Comparison of ENCODE assay signal across 8 cellular contexts in genomic region chr7:111560773-111561658, GRCh38. TPM values are rescaled to one million over a fixed set of nuclear protein-coding genes. Genes with fewer than 3 reads are reported as not detected.
DNase-seq lines count a peak whose midpoint lies in the region; ATAC-seq, FAIRE-seq and TF ChIP-seq lines count a peak whose summit lies in the region.

No MANE protein-coding gene starts in this region.

- H3K27me3 ChIP-seq in psoas muscle (ENCODE audit: insufficient read depth in 3 of 3, low read length in 2 of 3), result no peaks in the 10 kb centered on the region

- intact Hi-C loops in psoas muscle (cut with DNase I), result loop anchor here in 1 of 2 donors (5.0 kb wide), 1 partner anchor 469 kb away; the partner anchor contains the start of gene LRRN3

- ATAC-seq in A549, result peak; percentile 3 to 7; a peak in 1 of 6 replicates
- peak; percentile 0 for ATAC-seq in GM19035 (IDR thresholded peaks at IDR 0.05; ENCODE audit: unreplicated experiment)
- ATAC-seq in T-cell (replicated peaks in 1 of 4), result no peak
- ATAC-seq in psoas muscle, result peak in 1 of 4 donors; percentile 0
- ATAC-seq in HG03565 (IDR thresholded peaks at IDR 0.05; ENCODE audit: unreplicated experiment), result no peak
- ATAC-seq in HG03196 (IDR thresholded peaks at IDR 0.05; ENCODE audit: unreplicated experiment), result no peak

- H3K4me1 ChIP-seq in A549 (peaks cover 26% of the 10 kb centered on the region), psoas muscle (peaks cover 5% of the 10 kb centered on the region)

- H3K36me3 ChIP-seq in psoas muscle (ENCODE audit: insufficient read depth in 1 of 2, low read depth in 1 of 2), result peaks cover 0 to 28% of the 10 kb centered on the region in 2 donors

- TF ChIP-seq RAD21 in A549 (conservative IDR thresholded peaks at IDR 0.05 in 1 of 2, IDR thresholded peaks at IDR 0.05 in 1 of 2), result no peak

- no peak for TF ChIP-seq EP300 in A549 (IDR thresholded peaks at IDR 0.05)

- POLR2A ChIA-PET in A549 (lab: Yijun Ruan, JAX) (interaction anchor here (1.5 to 2.0 kb wide), 2 partner anchors 44 to 62 kb away, joined by 8 to 14 read pairs; no protein-coding TSS in a partner anchor), T-cell (lab: Charles Lee) (interaction anchor here in 1 of 2 donors (0.6 kb wide), 1 partner anchor 833 kb away, joined by 4 read pairs; no protein-coding TSS in a partner anchor)

- H3K4me3 Mint-ChIP-seq in T-cell, result peak overlapping the region; percentile 82 to 86 (median 82)

- no peak for TF ChIP-seq CTCF in A549 (IDR thresholded peaks at IDR 0.05)
- TF ChIP-seq CTCF in psoas muscle (IDR thresholded peaks at IDR 0.05), result no peak

- CTCF ChIA-PET in A549 (lab: Yijun Ruan, JAX) (interaction anchor here (0.7 to 2.6 kb wide), 5 partner anchors 11 to 485 kb away, joined by 3 to 9 read pairs (median 3); no protein-coding TSS in a partner anchor), T-cell (lab: Charles Lee) (no interaction called here)

- peak in 1 of 2 experiments; percentile 28 for DNase-seq in A549 (ENCODE audit: low read depth in 1 of 2, low spot score in 1 of 2)
- no peak for DNase-seq in T-cell
- DNase-seq in fibroblast of the conjunctiva (ENCODE audit: low read depth), result peak; percentile 28
- DNase-seq in psoas muscle, result no peak
- DNase-seq in activated CD8-positive, alpha-beta memory T cell treated with anti-CD3 and anti-CD28 coated beads, Interleukin-2, amount 50 U/mL, for 48 hours, result no peak

- 35% methylated on average over 4 of the region's 4 CpGs for WGBS in A549 (ENCODE audit: missing lambda C conversion rate)
- 19 to 34% (median 33%) methylated on average over 4 of the region's 4 CpGs for WGBS in psoas muscle, 3 donors

- no peaks in the 10 kb centered on the region for H3K9me3 Mint-ChIP-seq in T-cell

- H3K4me1 Mint-ChIP-seq in T-cell, result peaks cover 45 to 53% (median 50%) of the 10 kb centered on the region in 3 donors

- H3K9me3 ChIP-seq in A549, result no peaks in the 10 kb centered on the region
- H3K9me3 ChIP-seq in psoas muscle, result no peaks in the 10 kb centered on the region

- H3K27ac ChIP-seq in A549, result peak overlapping the region; percentile 88 to 99
- H3K27ac ChIP-seq in psoas muscle, result peak overlapping the region; percentile 96

- TF ChIP-seq POLR2A in A549 (IDR thresholded peaks at IDR 0.05; ENCODE audit: low read length), result no peak

- no peaks in the 10 kb centered on the region for H3K27me3 Mint-ChIP-seq in T-cell

- H3K4me3 ChIP-seq in A549, result peak overlapping the region; percentile 65
- peak overlapping the region; percentile 93 for H3K4me3 ChIP-seq in psoas muscle

- H3K4me2 ChIP-seq in A549, result peak overlapping the region; percentile 78

- FAIRE-seq in A549 (lab: Jason Lieb, UNC), result peak; percentile 23

- H3K27ac Mint-ChIP-seq in T-cell, result peak overlapping the region; percentile 65 to 78

- H3K36me3 Mint-ChIP-seq in T-cell, result peaks cover 17% of the 10 kb centered on the region

TF ChIP-seq in A549, 52 proteins besides CTCF, POLR2A, EP300 and RAD21:
- TF ChIP-seq CHD4 (IDR thresholded peaks at IDR 0.05; ENCODE audit: borderline replicate concordance) (no peak), CBX2 (IDR thresholded peaks at IDR 0.05; ENCODE audit: borderline replicate concordance, low read depth) (no peak), ZNF302 (CRISPR knock-in tag; IDR thresholded peaks at IDR 0.05) (no peak), BCL3 (IDR thresholded peaks at IDR 0.05) (no peak), USF2 (IDR thresholded peaks at IDR 0.05) (no peak), POLR2AphosphoS2 (conservative IDR thresholded peaks at IDR 0.05; ENCODE audit: low read length) (no peak), ELK1 (IDR thresholded peaks at IDR 0.05; ENCODE audit: low read depth, low read length) (no peak), EHMT2 (IDR thresholded peaks at IDR 0.05; ENCODE audit: low read depth) (no peak)

RNA-seq across cellular contexts. Expression of gene IMMP2L, which starts 1.3 kb away (rescaled TPM):
- polyA plus RNA-seq in A549 (2011; rRNA removed), result 18.8 and 23.8 TPM in 2 replicates
- 6.8 and 13.5 TPM in 2 replicates for polyA plus RNA-seq in A549 (2012; cell fraction: cytosol; rRNA removed)
- 2.5 and 4.4 TPM in 2 replicates for polyA plus RNA-seq in A549 (2012; cell fraction: nucleus; rRNA removed)
- polyA plus RNA-seq in A549 (2017; fragmentation: RNase III; extraction: RNeasy Plus Mini Kit Qiagen cat#74134 plus additional on column Dnase treatment), result 10.6 to 16.8 TPM (median 16.1 TPM) in 3 replicates
- 15.4 and 25.0 TPM in 2 replicates for polyA minus RNA-seq in A549 (2011; rRNA and poly(A)+ RNA removed)
- total RNA-seq in T-cell, result 10 to 100 TPM; 14.1 to 27.3 (median 21.7) TPM
- total RNA-seq in psoas muscle, result 10 to 100 TPM; 19.2 to 43.0 (median 30.2) TPM
- 10 to 100 TPM in 2 of 3 donors, 1 to 10 TPM in 1; 9.3 to 14.9 (median 11.5) TPM for polyA plus RNA-seq in psoas muscle

Comparison
In these comparisons a context has a peak if more than half of its experiments do, and no peak if none do; other contexts are left out.
1. ATAC-seq: peak in A549 (2 of 2) and GM19035 (single experiment); none in T-cell (0 of 4), HG03565 (single experiment) and HG03196 (single experiment).